ENCODE assay signal across 1 cellular context in the genomic region with DNA sequence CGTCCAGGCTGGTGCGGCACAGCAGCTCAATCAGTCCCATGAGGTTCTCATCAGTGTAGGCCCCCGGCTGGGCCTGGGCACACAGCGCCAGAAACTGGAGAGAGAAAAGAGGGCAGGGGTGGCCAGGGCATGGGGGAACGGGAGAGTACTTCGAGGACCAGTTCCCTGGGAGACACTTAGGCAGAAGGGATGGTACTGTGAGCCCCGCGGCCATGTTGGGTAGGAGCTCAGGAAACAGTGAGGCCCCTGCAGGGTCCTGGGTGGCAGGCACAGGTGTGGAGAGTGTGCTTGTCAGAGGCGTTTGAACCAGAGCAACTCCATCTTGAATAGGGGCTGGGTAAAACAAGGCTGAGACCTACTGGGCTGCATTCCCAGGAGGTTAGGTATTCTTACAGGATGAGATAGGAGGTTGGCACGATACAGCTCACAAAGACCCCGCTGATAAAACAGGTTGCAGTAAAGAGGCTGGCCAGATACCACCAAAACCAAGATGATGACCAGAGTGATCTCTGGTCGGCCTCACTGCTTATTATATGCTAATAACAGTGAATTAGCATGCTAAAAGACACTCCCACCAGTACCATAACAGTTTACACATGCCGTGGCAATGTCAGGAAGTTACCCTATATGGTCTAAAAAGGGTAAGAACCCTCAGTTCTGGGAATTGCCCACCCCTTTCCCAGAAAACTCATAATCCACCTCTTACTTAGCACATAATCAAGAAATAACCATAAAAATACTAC.
TF ChIP-seq lines count a peak whose summit lies in the region.

No MANE protein-coding gene starts in this region.

TF ChIP-seq in K562, 482 proteins besides CTCF, POLR2A, EP300 and RAD21 (continues in another document):
- no peak for TF ChIP-seq SMAD2 (IDR thresholded peaks at IDR 0.05; ENCODE audit: low read depth, low read length)
- TF ChIP-seq PHB (CRISPR knock-in tag; IDR thresholded peaks at IDR 0.05): peak; percentile 94
- TF ChIP-seq TEAD1 (CRISPR knock-in tag; IDR thresholded peaks at IDR 0.05): peak in 1 of 2 experiments; percentile 97; a peak in 2 of 4 replicates
- peak; percentile 27 for TF ChIP-seq ZFP36 (IDR thresholded peaks at IDR 0.05; ENCODE audit: low read depth, low read length, partially characterized antibody)
- TF ChIP-seq, protein P1, sequence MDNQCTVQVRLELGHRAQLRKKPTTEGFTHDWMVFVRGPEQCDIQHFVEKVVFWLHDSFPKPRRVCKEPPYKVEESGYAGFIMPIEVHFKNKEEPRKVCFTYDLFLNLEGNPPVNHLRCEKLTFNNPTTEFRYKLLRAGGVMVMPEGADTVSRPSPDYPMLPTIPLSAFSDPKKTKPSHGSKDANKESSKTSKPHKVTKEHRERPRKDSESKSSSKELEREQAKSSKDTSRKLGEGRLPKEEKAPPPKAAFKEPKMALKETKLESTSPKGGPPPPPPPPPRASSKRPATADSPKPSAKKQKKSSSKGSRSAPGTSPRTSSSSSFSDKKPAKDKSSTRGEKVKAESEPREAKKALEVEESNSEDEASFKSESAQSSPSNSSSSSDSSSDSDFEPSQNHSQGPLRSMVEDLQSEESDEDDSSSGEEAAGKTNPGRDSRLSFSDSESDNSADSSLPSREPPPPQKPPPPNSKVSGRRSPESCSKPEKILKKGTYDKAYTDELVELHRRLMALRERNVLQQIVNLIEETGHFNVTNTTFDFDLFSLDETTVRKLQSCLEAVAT (IDR thresholded peaks at IDR 0.05): no peak
- no peak for TF ChIP-seq POLR2AphosphoS5 (IDR thresholded peaks at IDR 0.05; ENCODE audit: control insufficient read depth, insufficient read depth, low read depth, low read length)
- TF ChIP-seq, protein P2, sequence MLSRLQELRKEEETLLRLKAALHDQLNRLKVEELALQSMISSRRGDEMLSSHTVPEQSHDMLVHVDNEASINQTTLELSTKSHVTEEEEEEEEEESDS (CRISPR knock-in tag; IDR thresholded peaks at IDR 0.05): peak; percentile 76
- peak; percentile 90 for TF ChIP-seq ETV1 (tag; conservative IDR thresholded peaks at IDR 0.05; ENCODE audit: low read depth)
- TF ChIP-seq, protein P3, sequence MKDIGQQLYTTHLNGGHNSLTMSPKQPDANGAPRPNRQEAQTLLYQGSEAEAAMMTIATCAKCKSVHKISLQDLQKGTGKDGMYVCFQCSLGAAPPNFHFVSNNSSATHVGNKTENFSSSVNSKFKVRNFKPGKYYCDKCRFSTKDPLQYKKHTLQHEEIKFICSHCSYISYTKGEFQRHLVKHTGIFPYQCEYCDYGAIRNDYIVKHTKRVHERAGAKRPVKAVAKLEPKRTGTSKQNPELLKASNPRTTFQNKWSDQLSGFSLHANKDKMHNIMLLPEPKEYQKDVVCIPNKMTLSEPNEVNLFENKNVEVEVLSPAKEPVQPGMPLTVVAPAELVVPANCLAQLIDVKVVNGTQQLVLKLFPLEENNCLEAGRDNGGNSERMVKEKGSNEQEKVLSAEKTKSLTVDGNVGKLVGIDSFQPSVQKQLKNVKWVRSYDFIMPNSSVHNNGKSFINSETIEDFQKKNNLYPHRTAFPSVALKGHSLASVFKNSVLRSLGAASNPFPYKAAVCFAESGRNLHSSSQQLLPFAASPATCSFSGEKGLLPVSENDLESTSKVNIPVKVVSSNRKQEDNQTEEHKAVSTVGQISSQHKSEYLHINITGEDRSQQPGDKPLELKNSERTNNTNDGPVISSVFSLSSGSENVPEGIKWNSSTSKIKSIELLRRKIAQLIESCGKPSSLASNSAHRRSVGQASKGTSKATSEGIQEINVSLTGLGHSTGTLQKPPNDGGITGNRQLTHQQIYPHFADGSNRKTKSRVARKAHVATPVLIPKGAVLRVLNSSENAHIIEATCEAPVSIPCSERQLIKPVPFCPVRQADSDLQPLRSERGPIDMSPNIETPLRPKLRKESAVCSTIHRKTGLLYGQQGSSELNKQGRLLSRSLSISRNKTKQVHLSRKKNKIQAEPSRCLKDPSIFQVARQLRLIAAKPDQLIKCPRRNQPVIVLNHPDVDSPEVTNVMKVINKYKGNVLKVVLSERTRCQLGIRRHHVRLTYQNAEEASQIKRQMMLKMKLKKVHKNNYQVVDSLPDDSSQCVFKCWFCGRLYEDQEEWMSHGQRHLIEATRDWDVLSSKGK (CRISPR knock-in tag; IDR thresholded peaks at IDR 0.05): peak; percentile 74; the same call in 1 of the 2 replicates
- TF ChIP-seq MTA2 (IDR thresholded peaks at IDR 0.05; ENCODE audit: low read depth): 0 out of 2 replicates have a peak, but pooled peaks have one; percentile 10
- TF ChIP-seq, protein P4, sequence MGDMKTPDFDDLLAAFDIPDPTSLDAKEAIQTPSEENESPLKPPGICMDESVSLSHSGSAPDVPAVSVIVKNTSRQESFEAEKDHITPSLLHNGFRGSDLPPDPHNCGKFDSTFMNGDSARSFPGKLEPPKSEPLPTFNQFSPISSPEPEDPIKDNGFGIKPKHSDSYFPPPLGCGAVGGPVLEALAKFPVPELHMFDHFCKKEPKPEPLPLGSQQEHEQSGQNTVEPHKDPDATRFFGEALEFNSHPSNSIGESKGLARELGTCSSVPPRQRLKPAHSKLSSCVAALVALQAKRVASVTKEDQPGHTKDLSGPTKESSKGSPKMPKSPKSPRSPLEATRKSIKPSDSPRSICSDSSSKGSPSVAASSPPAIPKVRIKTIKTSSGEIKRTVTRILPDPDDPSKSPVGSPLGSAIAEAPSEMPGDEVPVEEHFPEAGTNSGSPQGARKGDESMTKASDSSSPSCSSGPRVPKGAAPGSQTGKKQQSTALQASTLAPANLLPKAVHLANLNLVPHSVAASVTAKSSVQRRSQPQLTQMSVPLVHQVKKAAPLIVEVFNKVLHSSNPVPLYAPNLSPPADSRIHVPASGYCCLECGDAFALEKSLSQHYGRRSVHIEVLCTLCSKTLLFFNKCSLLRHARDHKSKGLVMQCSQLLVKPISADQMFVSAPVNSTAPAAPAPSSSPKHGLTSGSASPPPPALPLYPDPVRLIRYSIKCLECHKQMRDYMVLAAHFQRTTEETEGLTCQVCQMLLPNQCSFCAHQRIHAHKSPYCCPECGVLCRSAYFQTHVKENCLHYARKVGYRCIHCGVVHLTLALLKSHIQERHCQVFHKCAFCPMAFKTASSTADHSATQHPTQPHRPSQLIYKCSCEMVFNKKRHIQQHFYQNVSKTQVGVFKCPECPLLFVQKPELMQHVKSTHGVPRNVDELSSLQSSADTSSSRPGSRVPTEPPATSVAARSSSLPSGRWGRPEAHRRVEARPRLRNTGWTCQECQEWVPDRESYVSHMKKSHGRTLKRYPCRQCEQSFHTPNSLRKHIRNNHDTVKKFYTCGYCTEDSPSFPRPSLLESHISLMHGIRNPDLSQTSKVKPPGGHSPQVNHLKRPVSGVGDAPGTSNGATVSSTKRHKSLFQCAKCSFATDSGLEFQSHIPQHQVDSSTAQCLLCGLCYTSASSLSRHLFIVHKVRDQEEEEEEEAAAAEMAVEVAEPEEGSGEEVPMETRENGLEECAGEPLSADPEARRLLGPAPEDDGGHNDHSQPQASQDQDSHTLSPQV (IDR thresholded peaks at IDR 0.05): peak; percentile 100
- peak; percentile 94 for TF ChIP-seq ZNF41 (CRISPR knock-in tag; conservative IDR thresholded peaks at IDR 0.05)
- TF ChIP-seq HMG20A (CRISPR knock-in tag; conservative IDR thresholded peaks at IDR 0.05): peak; percentile 94
- TF ChIP-seq NUFIP1 (IDR thresholded peaks at IDR 0.05; ENCODE audit: partially characterized antibody): peak; percentile 79
- TF ChIP-seq, protein P5, sequence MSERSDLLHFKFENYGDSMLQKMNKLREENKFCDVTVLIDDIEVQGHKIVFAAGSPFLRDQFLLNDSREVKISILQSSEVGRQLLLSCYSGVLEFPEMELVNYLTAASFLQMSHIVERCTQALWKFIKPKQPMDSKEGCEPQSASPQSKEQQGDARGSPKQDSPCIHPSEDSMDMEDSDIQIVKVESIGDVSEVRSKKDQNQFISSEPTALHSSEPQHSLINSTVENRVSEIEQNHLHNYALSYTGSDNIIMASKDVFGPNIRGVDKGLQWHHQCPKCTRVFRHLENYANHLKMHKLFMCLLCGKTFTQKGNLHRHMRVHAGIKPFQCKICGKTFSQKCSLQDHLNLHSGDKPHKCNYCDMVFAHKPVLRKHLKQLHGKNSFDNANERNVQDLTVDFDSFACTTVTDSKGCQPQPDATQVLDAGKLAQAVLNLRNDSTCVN (CRISPR knock-in tag; IDR thresholded peaks at IDR 0.05): peak; percentile 98
- TF ChIP-seq, protein P6, sequence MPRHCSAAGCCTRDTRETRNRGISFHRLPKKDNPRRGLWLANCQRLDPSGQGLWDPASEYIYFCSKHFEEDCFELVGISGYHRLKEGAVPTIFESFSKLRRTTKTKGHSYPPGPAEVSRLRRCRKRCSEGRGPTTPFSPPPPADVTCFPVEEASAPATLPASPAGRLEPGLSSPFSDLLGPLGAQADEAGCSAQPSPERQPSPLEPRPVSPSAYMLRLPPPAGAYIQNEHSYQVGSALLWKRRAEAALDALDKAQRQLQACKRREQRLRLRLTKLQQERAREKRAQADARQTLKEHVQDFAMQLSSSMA (CRISPR knock-in tag; IDR thresholded peaks at IDR 0.05): peak; percentile 92
- TF ChIP-seq IFI16 (CRISPR knock-in tag; IDR thresholded peaks at IDR 0.05): peak; percentile 92
- peak; percentile 97 for TF ChIP-seq PYGO2 (tag; IDR thresholded peaks at IDR 0.05)
- TF ChIP-seq, protein P7, sequence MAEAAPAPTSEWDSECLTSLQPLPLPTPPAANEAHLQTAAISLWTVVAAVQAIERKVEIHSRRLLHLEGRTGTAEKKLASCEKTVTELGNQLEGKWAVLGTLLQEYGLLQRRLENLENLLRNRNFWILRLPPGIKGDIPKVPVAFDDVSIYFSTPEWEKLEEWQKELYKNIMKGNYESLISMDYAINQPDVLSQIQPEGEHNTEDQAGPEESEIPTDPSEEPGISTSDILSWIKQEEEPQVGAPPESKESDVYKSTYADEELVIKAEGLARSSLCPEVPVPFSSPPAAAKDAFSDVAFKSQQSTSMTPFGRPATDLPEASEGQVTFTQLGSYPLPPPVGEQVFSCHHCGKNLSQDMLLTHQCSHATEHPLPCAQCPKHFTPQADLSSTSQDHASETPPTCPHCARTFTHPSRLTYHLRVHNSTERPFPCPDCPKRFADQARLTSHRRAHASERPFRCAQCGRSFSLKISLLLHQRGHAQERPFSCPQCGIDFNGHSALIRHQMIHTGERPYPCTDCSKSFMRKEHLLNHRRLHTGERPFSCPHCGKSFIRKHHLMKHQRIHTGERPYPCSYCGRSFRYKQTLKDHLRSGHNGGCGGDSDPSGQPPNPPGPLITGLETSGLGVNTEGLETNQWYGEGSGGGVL (CRISPR knock-in tag; IDR thresholded peaks at IDR 0.05): peak; percentile 91
- TF ChIP-seq ETS2 (tag; IDR thresholded peaks at IDR 0.05; ENCODE audit: borderline replicate concordance, poor library complexity, severe bottlenecking): peak; percentile 98
- peak; percentile 98 for TF ChIP-seq NFXL1 (CRISPR knock-in tag; IDR thresholded peaks at IDR 0.05)
- TF ChIP-seq NCOA6 (IDR thresholded peaks at IDR 0.05): no peak
- peak; percentile 98 for TF ChIP-seq ZFPM2 (CRISPR knock-in tag; IDR thresholded peaks at IDR 0.05)
- peak; percentile 86 for TF ChIP-seq ZNF324 (CRISPR knock-in tag; IDR thresholded peaks at IDR 0.05)
- peak; percentile 97; the same call in 1 of the 2 replicates for TF ChIP-seq ZNF830 (CRISPR knock-in tag; IDR thresholded peaks at IDR 0.05)
- TF ChIP-seq ZNF668 (CRISPR knock-in tag; IDR thresholded peaks at IDR 0.05): peak; percentile 99
- TF ChIP-seq, protein P8, sequence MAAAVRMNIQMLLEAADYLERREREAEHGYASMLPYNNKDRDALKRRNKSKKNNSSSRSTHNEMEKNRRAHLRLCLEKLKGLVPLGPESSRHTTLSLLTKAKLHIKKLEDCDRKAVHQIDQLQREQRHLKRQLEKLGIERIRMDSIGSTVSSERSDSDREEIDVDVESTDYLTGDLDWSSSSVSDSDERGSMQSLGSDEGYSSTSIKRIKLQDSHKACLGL (CRISPR knock-in tag; IDR thresholded peaks at IDR 0.05; ENCODE audit: borderline replicate concordance, poor library complexity, severe bottlenecking): peak; percentile 78
- peak; percentile 83; the same call in 1 of the 2 replicates for TF ChIP-seq KLF1 (tag; IDR thresholded peaks at IDR 0.05)
- TF ChIP-seq TAF7 (tag; IDR thresholded peaks at IDR 0.05): peak; percentile 95
- TF ChIP-seq, protein P9, sequence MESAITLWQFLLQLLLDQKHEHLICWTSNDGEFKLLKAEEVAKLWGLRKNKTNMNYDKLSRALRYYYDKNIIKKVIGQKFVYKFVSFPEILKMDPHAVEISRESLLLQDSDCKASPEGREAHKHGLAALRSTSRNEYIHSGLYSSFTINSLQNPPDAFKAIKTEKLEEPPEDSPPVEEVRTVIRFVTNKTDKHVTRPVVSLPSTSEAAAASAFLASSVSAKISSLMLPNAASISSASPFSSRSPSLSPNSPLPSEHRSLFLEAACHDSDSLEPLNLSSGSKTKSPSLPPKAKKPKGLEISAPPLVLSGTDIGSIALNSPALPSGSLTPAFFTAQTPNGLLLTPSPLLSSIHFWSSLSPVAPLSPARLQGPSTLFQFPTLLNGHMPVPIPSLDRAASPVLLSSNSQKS (CRISPR knock-in tag; IDR thresholded peaks at IDR 0.05): peak; percentile 91
- TF ChIP-seq, protein P10, sequence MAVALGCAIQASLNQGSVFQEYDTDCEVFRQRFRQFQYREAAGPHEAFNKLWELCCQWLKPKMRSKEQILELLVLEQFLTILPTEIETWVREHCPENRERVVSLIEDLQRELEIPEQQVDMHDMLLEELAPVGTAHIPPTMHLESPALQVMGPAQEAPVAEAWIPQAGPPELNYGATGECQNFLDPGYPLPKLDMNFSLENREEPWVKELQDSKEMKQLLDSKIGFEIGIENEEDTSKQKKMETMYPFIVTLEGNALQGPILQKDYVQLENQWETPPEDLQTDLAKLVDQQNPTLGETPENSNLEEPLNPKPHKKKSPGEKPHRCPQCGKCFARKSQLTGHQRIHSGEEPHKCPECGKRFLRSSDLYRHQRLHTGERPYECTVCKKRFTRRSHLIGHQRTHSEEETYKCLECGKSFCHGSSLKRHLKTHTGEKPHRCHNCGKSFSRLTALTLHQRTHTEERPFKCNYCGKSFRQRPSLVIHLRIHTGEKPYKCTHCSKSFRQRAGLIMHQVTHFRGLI (CRISPR knock-in tag; IDR thresholded peaks at IDR 0.05): peak; percentile 93
- TF ChIP-seq, protein P11, sequence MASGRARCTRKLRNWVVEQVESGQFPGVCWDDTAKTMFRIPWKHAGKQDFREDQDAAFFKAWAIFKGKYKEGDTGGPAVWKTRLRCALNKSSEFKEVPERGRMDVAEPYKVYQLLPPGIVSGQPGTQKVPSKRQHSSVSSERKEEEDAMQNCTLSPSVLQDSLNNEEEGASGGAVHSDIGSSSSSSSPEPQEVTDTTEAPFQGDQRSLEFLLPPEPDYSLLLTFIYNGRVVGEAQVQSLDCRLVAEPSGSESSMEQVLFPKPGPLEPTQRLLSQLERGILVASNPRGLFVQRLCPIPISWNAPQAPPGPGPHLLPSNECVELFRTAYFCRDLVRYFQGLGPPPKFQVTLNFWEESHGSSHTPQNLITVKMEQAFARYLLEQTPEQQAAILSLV (tag; IDR thresholded peaks at IDR 0.05): peak; percentile 99
- TF ChIP-seq, protein P12, sequence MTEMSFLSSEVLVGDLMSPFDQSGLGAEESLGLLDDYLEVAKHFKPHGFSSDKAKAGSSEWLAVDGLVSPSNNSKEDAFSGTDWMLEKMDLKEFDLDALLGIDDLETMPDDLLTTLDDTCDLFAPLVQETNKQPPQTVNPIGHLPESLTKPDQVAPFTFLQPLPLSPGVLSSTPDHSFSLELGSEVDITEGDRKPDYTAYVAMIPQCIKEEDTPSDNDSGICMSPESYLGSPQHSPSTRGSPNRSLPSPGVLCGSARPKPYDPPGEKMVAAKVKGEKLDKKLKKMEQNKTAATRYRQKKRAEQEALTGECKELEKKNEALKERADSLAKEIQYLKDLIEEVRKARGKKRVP (CRISPR knock-in tag; IDR thresholded peaks at IDR 0.05): peak; percentile 96
- TF ChIP-seq HMG20B (CRISPR knock-in tag; IDR thresholded peaks at IDR 0.05): 0 out of 2 replicates have a peak, but pooled peaks have one; percentile 77
